In genomic region chr10:11302181-11302580, GRCh38 we compare ENCODE assay signal across 21 cellular contexts.
DNase-seq lines count a peak whose midpoint lies in the region; ATAC-seq and TF ChIP-seq lines count a peak whose summit lies in the region.
"Had no signal": no experiment of that assay in that cellular context is flagged by ENCODE, and none has a peak within 500 bp of the region (broad histone marks: within the 10 kb centered on the region; RNA-seq: fewer than 3 reads in every experiment).

No MANE protein-coding gene starts in this region.

- H2BK20ac ChIP-seq in H9 (ENCODE audit: low read depth, low read length, poor library complexity, severe bottlenecking), result no peak overlapping the region

- no peak overlapping the region for H3T11ph ChIP-seq in H9 (ENCODE audit: low read length)

- H3K27me3 ChIP-seq in H9 (ENCODE audit: insufficient read depth, low read length), result no peaks in the 10 kb centered on the region
- no peaks in the 10 kb centered on the region for H3K27me3 ChIP-seq in endodermal cell (ENCODE audit: control insufficient read depth, insufficient read depth, low read length, poor library complexity, severe bottlenecking)
- H3K27me3 ChIP-seq in neural progenitor cell, result no peaks in the 10 kb centered on the region
- H3K27me3 ChIP-seq: left lung, Peyer's patch, testis had no signal

- no peak overlapping the region for H3K14ac ChIP-seq in H9 (ENCODE audit: insufficient read depth, low read length)

- H3K4me1 Mint-ChIP-seq in activated CD4-positive, alpha-beta memory T cell treated with anti-CD3 and anti-CD28 coated beads, Interleukin-2, amount 10 ng/mL, durations not matched to agents 7 days and 5 days, result peaks cover 6% of the 10 kb centered on the region
- peaks cover 8% of the 10 kb centered on the region for H3K4me1 Mint-ChIP-seq in activated CD4-positive, alpha-beta memory T cell treated with anti-CD3 and anti-CD28 coated beads for 36 hours (ENCODE audit: low read depth)
- peaks cover 3 to 7% of the 10 kb centered on the region in 2 experiments for H3K4me1 Mint-ChIP-seq in H9
- no peaks in the 10 kb centered on the region for H3K4me1 Mint-ChIP-seq in endodermal cell
- peaks cover 2% of the 10 kb centered on the region for H3K4me1 Mint-ChIP-seq in neural progenitor cell

- H3K27me3 Mint-ChIP-seq in activated CD4-positive, alpha-beta memory T cell treated with anti-CD3 and anti-CD28 coated beads, Interleukin-2, amount 10 ng/mL, durations not matched to agents 7 days and 5 days, result no peaks in the 10 kb centered on the region
- H3K27me3 Mint-ChIP-seq in activated CD4-positive, alpha-beta memory T cell treated with anti-CD3 and anti-CD28 coated beads for 36 hours, result no peaks in the 10 kb centered on the region
- H3K27me3 Mint-ChIP-seq in H9 (ENCODE audit: low read depth) (no peaks in the 10 kb centered on the region), endodermal cell (ENCODE audit: insufficient read depth) (no peaks in the 10 kb centered on the region), neural progenitor cell (ENCODE audit: insufficient read depth, low read depth) (no peaks in the 10 kb centered on the region)
- H3K27me3 Mint-ChIP-seq: IgD-negative memory B cell had no signal

- no peaks in the 10 kb centered on the region for H3F3A ChIP-seq in neural progenitor cell (ENCODE audit: low read depth)

- H3K56ac ChIP-seq in H9 (ENCODE audit: insufficient read length, low read depth, low read length), result no peak overlapping the region

- H3K18ac ChIP-seq in H9 (ENCODE audit: insufficient read length, low read depth, low read length), result no peak overlapping the region

- no peaks in the 10 kb centered on the region for H3K23me2 ChIP-seq in H9 (ENCODE audit: insufficient read length, low read depth, low read length, poor library complexity, severe bottlenecking)

- H4K8ac ChIP-seq in H9 (replicated peaks; ENCODE audit: insufficient read length, low read depth, low read length), result no peak overlapping the region

- no peak overlapping the region for H3K4me2 ChIP-seq in H9 (ENCODE audit: insufficient read depth, insufficient read length, low read length)
- no peak overlapping the region for H3K4me2 ChIP-seq in neural progenitor cell

- H3K9ac ChIP-seq in H9 (ENCODE audit: extremely low read depth, insufficient read length, low read length), result no peak overlapping the region
- H3K9ac ChIP-seq in endodermal cell (ENCODE audit: extremely low read depth, low read length, poor library complexity, severe bottlenecking), result no peak overlapping the region
- H3K9ac ChIP-seq in neural progenitor cell, result no peak overlapping the region
- H3K9ac ChIP-seq: GM23248 had no signal

- ATAC-seq in GM19351 (IDR thresholded peaks at IDR 0.05; ENCODE audit: unreplicated experiment) (no peak), HG03432 (IDR thresholded peaks at IDR 0.05; ENCODE audit: unreplicated experiment) (no peak)
- ATAC-seq: esophagus mucosa, left lung had no signal

- H3K9me3 ChIP-seq in H9 (ENCODE audit: control insufficient read depth, low read depth, low read length) (no peaks in the 10 kb centered on the region), endodermal cell (ENCODE audit: control insufficient read depth, low read length) (peaks cover 22% of the 10 kb centered on the region), neural progenitor cell (ENCODE audit: low read depth) (no peaks in the 10 kb centered on the region)
- H3K9me3 ChIP-seq: Peyer's patch, testis had no signal

- H2BK12ac ChIP-seq in H9 (ENCODE audit: insufficient read length, low read depth, low read length), result no peak overlapping the region

- no CpG with 5 or more reads among the region's 14 CpGs for WGBS in H9 (ENCODE audit: extremely low coverage, insufficient read length, low lambda C conversion rate)
- 95% methylated on average over 11 to 14 of the region's 14 CpGs for WGBS in endodermal cell (ENCODE audit: insufficient coverage in 1 of 2, insufficient read length in 1 of 2), 2 experiments

- no peak overlapping the region for H2BK5ac ChIP-seq in H9 (ENCODE audit: insufficient read length, low read length)

- H3K4me1 ChIP-seq in H9 (ENCODE audit: insufficient read depth, low read length), result no peaks in the 10 kb centered on the region
- H3K4me1 ChIP-seq in endodermal cell (ENCODE audit: control insufficient read depth, insufficient read depth, low read length), result no peaks in the 10 kb centered on the region
- no peaks in the 10 kb centered on the region for H3K4me1 ChIP-seq in neural progenitor cell
- H3K4me1 ChIP-seq: left lung, Peyer's patch, testis had no signal

- no peak overlapping the region for H2BK120ac ChIP-seq in H9 (ENCODE audit: low read depth, low read length, poor library complexity, severe bottlenecking)

- peaks cover 95% of the 10 kb centered on the region for H3K36me3 Mint-ChIP-seq in activated CD4-positive, alpha-beta memory T cell treated with anti-CD3 and anti-CD28 coated beads, Interleukin-2, amount 10 ng/mL, durations not matched to agents 7 days and 5 days (ENCODE audit: low read depth)
- H3K36me3 Mint-ChIP-seq in activated CD4-positive, alpha-beta memory T cell treated with anti-CD3 and anti-CD28 coated beads for 36 hours, result peaks cover 85% of the 10 kb centered on the region
- H3K36me3 Mint-ChIP-seq in H9 (ENCODE audit: insufficient read depth in 1 of 3, low read depth in 3 of 3) (peaks cover 13 to 37% (median 26%) of the 10 kb centered on the region in 3 experiments), endodermal cell (ENCODE audit: low read depth) (peaks cover 86% of the 10 kb centered on the region), neural progenitor cell (peaks cover 30% of the 10 kb centered on the region)

- no peak overlapping the region for H4K5ac ChIP-seq in H9 (ENCODE audit: insufficient read length, low read depth, low read length)

- H3K4me3 ChIP-seq in endodermal cell (ENCODE audit: low read length) (no peak overlapping the region), neural progenitor cell (no peak overlapping the region)
- H3K4me3 ChIP-seq: GM23248, left lung, Peyer's patch, testis had no signal

- DNase-seq in activated CD4-positive, alpha-beta memory T cell treated with anti-CD3 and anti-CD28 coated beads, Interleukin-2, amount 10 ng/mL, durations not matched to agents 7 days and 5 days, result peak; percentile 9
- no peak for DNase-seq in activated CD4-positive, alpha-beta memory T cell treated with anti-CD3 and anti-CD28 coated beads for 36 hours
- DNase-seq in H9 (no peak), endodermal cell (no peak), neural progenitor cell (ENCODE audit: low spot score) (no peak), 8988T (no peak)
- DNase-seq: activated CD4-positive, alpha-beta T cell treated with anti-CD3 and anti-CD28 coated beads for 4 hours; GM23248; mesendoderm; NCI-H1436 treated with DMSO at 0.1 percent for 48 hours; SHP77; stimulated activated CD4-positive, alpha-beta T cell treated with anti-CD3 and anti-CD28 coated beads, Interleukin-15, amount 100 ng/mL, for 24 hours; stimulated activated naive CD4-positive, alpha-beta T cell treated with Interleukin-2 at 50 U/mL for 16 hours; testis had no signal

- no peak overlapping the region for H3K27ac Mint-ChIP-seq in activated CD4-positive, alpha-beta memory T cell treated with anti-CD3 and anti-CD28 coated beads, Interleukin-2, amount 10 ng/mL, durations not matched to agents 7 days and 5 days
- H3K27ac Mint-ChIP-seq in activated CD4-positive, alpha-beta memory T cell treated with anti-CD3 and anti-CD28 coated beads for 36 hours, result no peak overlapping the region
- H3K27ac Mint-ChIP-seq in H9, result peak overlapping the region in 2 of 3 experiments; percentile 9 to 40; a peak in 2 of 7 replicates
- H3K27ac Mint-ChIP-seq in endodermal cell, result peak overlapping the region; percentile 71
- peak overlapping the region; percentile 25 for H3K27ac Mint-ChIP-seq in neural progenitor cell
- H3K27ac Mint-ChIP-seq: activated T-helper 1 cell treated with anti-CD3 and anti-CD28 coated beads, Interleukin-12 subunit alpha, Interleukin-12 subunit beta, Interleukin-2, Interleukin-4 antibody, amounts not matched to agents 30 ng/mL and 10 ng/mL and 1 ng/mL, durations not matched to agents 14 hours and 24 hours and 36 hours had no signal

- H2AK5ac ChIP-seq in H9 (ENCODE audit: insufficient read length, low read length), result no peak overlapping the region

- H3K79me2 ChIP-seq in H9 (ENCODE audit: insufficient read depth, low read length) (no peaks in the 10 kb centered on the region), neural progenitor cell (ENCODE audit: low read depth) (no peaks in the 10 kb centered on the region)

- H2AFZ ChIP-seq in H9 (ENCODE audit: low read length) (no peak overlapping the region), neural progenitor cell (replicated peaks) (no peak overlapping the region)
- H2AFZ ChIP-seq: GM23248 had no signal

- TF ChIP-seq CTCF in H9 (conservative IDR thresholded peaks at IDR 0.05) (no peak), endodermal cell (conservative IDR thresholded peaks at IDR 0.05) (no peak), neural progenitor cell (IDR thresholded peaks at IDR 0.05) (no peak)

- no peak overlapping the region for H2BK15ac ChIP-seq in H9 (ENCODE audit: low read depth, low read length)

- no peaks in the 10 kb centered on the region for H3K9me3 Mint-ChIP-seq in activated CD4-positive, alpha-beta memory T cell treated with anti-CD3 and anti-CD28 coated beads, Interleukin-2, amount 10 ng/mL, durations not matched to agents 7 days and 5 days
- peaks cover 17% of the 10 kb centered on the region for H3K9me3 Mint-ChIP-seq in activated CD4-positive, alpha-beta memory T cell treated with anti-CD3 and anti-CD28 coated beads for 36 hours
- peaks cover 6% of the 10 kb centered on the region in 2 experiments; a peak in 3 of 5 replicates for H3K9me3 Mint-ChIP-seq in H9
- peaks cover 6% of the 10 kb centered on the region for H3K9me3 Mint-ChIP-seq in endodermal cell
- peaks cover 8% of the 10 kb centered on the region for H3K9me3 Mint-ChIP-seq in neural progenitor cell
- H3K9me3 Mint-ChIP-seq: activated T-helper 1 cell treated with anti-CD3 and anti-CD28 coated beads, Interleukin-12 subunit alpha, Interleukin-12 subunit beta, Interleukin-2, Interleukin-4 antibody, amounts not matched to agents 30 ng/mL and 10 ng/mL and 1 ng/mL, durations not matched to agents 14 hours and 24 hours and 36 hours; IgD-negative memory B cell had no signal

- no peak overlapping the region for H3K4ac ChIP-seq in H9 (ENCODE audit: low read depth, low read length)

- no peaks in the 10 kb centered on the region for H3K79me1 ChIP-seq in H9 (ENCODE audit: insufficient read depth, low read depth, low read length, poor library complexity, severe bottlenecking)

- no peak overlapping the region for H3K27ac ChIP-seq in H9 (ENCODE audit: insufficient read length, low read depth, low read length)
- peak overlapping the region; percentile 4 for H3K27ac ChIP-seq in endodermal cell (ENCODE audit: low read depth, low read length)
- no peak overlapping the region for H3K27ac ChIP-seq in neural progenitor cell
- H3K27ac ChIP-seq: GM23248, left lung, Peyer's patch, testis had no signal

- intact Hi-C loops in activated CD4-positive, alpha-beta memory T cell treated with anti-CD3 and anti-CD28 coated beads for 36 hours (cut with micrococcal nuclease), result no loop called here

- H3K36me3 ChIP-seq in endodermal cell (ENCODE audit: control insufficient read depth, insufficient read depth, low read length) (peaks cover 84% of the 10 kb centered on the region), neural progenitor cell (no peaks in the 10 kb centered on the region)

- POLR2A ChIA-PET in activated CD4-positive, alpha-beta memory T cell treated with anti-CD3 and anti-CD28 coated beads, Interleukin-2, amount 10 ng/mL, durations not matched to agents 7 days and 5 days (lab: Charles Lee), result no interaction called here
- POLR2A ChIA-PET in activated CD4-positive, alpha-beta memory T cell treated with anti-CD3 and anti-CD28 coated beads for 36 hours (lab: Charles Lee), result no interaction called here

- H4K20me1 ChIP-seq in H9 (ENCODE audit: control insufficient read depth, insufficient read depth, insufficient read length) (no peaks in the 10 kb centered on the region), neural progenitor cell (ENCODE audit: low read depth) (no peaks in the 10 kb centered on the region)

- no peak overlapping the region for H4K91ac ChIP-seq in H9 (ENCODE audit: insufficient read length, low read depth, low read length)

- no peak overlapping the region for H3K23ac ChIP-seq in H9 (ENCODE audit: insufficient read length, low read depth, low read length)

- H3K4me3 Mint-ChIP-seq in activated CD4-positive, alpha-beta memory T cell treated with anti-CD3 and anti-CD28 coated beads, Interleukin-2, amount 10 ng/mL, durations not matched to agents 7 days and 5 days, result peak overlapping the region; percentile 7
- no peak overlapping the region for H3K4me3 Mint-ChIP-seq in activated CD4-positive, alpha-beta memory T cell treated with anti-CD3 and anti-CD28 coated beads for 36 hours
- H3K4me3 Mint-ChIP-seq in H9 (no peak overlapping the region; a peak in 1 of 5 replicates), endodermal cell (no peak overlapping the region), neural progenitor cell (no peak overlapping the region)
- H3K4me3 Mint-ChIP-seq: activated T-helper 1 cell treated with anti-CD3 and anti-CD28 coated beads, Interleukin-12 subunit alpha, Interleukin-12 subunit beta, Interleukin-2, Interleukin-4 antibody, amounts not matched to agents 30 ng/mL and 10 ng/mL and 1 ng/mL, durations not matched to agents 14 hours and 24 hours and 36 hours had no signal

- CTCF ChIA-PET in activated CD4-positive, alpha-beta memory T cell treated with anti-CD3 and anti-CD28 coated beads, Interleukin-2, amount 10 ng/mL, durations not matched to agents 7 days and 5 days (lab: Charles Lee), result no interaction called here
- CTCF ChIA-PET in activated CD4-positive, alpha-beta memory T cell treated with anti-CD3 and anti-CD28 coated beads for 36 hours (lab: Charles Lee), result no interaction called here

Comparison
In these comparisons a context has a peak if more than half of its experiments do, and no peak if none do; other contexts are left out.
1. H3K27ac Mint-ChIP-seq: peak in H9 (2 of 3), endodermal cell (single experiment) and neural progenitor cell (single experiment); none in activated CD4-positive, alpha-beta memory T cell treated with anti-CD3 and anti-CD28 coated beads, Interleukin-2, amount 10 ng/mL, durations not matched to agents 7 days and 5 days (single experiment) and activated CD4-positive, alpha-beta memory T cell treated with anti-CD3 and anti-CD28 coated beads for 36 hours (single experiment).